ENCODE assay signal across 8 cellular contexts in the genomic region with DNA sequence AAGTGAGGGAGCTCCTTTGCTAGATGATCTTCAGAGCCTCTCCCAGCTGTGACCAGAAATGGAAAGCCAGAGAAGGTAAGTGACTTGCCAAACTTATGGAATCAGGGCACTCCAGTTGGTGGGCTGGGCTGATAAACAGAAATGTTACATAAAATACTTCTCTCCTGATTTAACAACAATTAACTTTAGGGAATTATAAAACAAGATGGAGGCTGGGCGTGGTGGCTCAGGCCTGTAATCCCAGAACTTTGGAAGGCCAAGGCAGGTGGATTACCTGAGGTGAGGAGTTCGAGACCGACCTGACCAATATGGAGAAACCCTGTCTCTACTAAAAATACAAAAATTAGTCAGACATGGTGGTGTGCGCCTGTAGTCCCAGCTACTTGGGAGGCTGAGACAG. TPM values are rescaled to one million over a fixed set of nuclear protein-coding genes. Genes with fewer than 3 reads are reported as not detected.
DNase-seq lines count a peak whose midpoint lies in the region; ATAC-seq and TF ChIP-seq lines count a peak whose summit lies in the region.

No MANE protein-coding gene starts in this region.

- H3K4me3 ChIP-seq in GM23248 (peak overlapping the region; percentile 99), OCI-LY3 (ENCODE audit: low read length) (peak overlapping the region; percentile 100), rectal smooth muscle tissue (ENCODE audit: low read length) (peak overlapping the region; percentile 83), left lung (no peak overlapping the region)

- H3K4me1 Mint-ChIP-seq in effector memory CD8-positive, alpha-beta T cell (ENCODE audit: low read depth in 2 of 2), result peaks cover 32 to 39% of the 10 kb centered on the region in 2 donors

- no peak for DNase-seq in GM23248
- DNase-seq in effector memory CD8-positive, alpha-beta T cell, result no peak
- DNase-seq in NCI-H2029 treated with DMSO at 0.1 percent for 48 hours (lab: John Stamatoyannopoulos, UW), result no peak
- no peak for DNase-seq in left lung
- no peak for DNase-seq in OCI-M2 (lab: John Stamatoyannopoulos, UW; ENCODE audit: unreplicated experiment)

- H3K79me2 ChIP-seq in GM23248 (ENCODE audit: insufficient read depth) (peaks cover 42% of the 10 kb centered on the region), OCI-LY3 (ENCODE audit: low read length) (peaks cover 31% of the 10 kb centered on the region)

- WGBS in GM23248 (ENCODE audit: low coverage in 1 of 2, low lambda C conversion rate in 2 of 2, missing lambda C conversion rate in 2 of 2), 2 experiments, result 94 to 95% methylated on average over 4 of the region's 4 CpGs

- H3K9ac ChIP-seq in GM23248 (no peak overlapping the region), OCI-LY3 (ENCODE audit: low read length) (peak overlapping the region; percentile 81), rectal smooth muscle tissue (ENCODE audit: low read length) (no peak overlapping the region)

- H3K36me3 ChIP-seq in GM23248 (ENCODE audit: low read depth) (peaks cover 26% of the 10 kb centered on the region), OCI-LY3 (replicated peaks; ENCODE audit: low read depth, low read length) (peaks cover 6% of the 10 kb centered on the region), rectal smooth muscle tissue (ENCODE audit: control insufficient read depth, insufficient read depth, low read length) (peaks cover 8% of the 10 kb centered on the region), left lung (peaks cover 0 to 26% of the 10 kb centered on the region in 2 donors)

- H3K9me3 ChIP-seq in GM23248 (ENCODE audit: low read depth) (no peaks in the 10 kb centered on the region), OCI-LY3 (ENCODE audit: insufficient read depth, low read length) (no peaks in the 10 kb centered on the region), left lung (no peaks in the 10 kb centered on the region)

- no peaks in the 10 kb centered on the region for H3K9me2 ChIP-seq in GM23248 (ENCODE audit: insufficient read depth)

- intact Hi-C loops in left lung (cut with DNase I), result no loop called here

- peak overlapping the region; percentile 99 for H3K27ac Mint-ChIP-seq in effector memory CD8-positive, alpha-beta T cell

- peak overlapping the region; percentile 99 for H3K4me3 Mint-ChIP-seq in effector memory CD8-positive, alpha-beta T cell

- H3K27ac ChIP-seq in GM23248 (no peak overlapping the region), OCI-LY3 (ENCODE audit: low read length) (0 out of 2 replicates have a peak overlapping the region, but pooled peaks have one; percentile 16), rectal smooth muscle tissue (ENCODE audit: low read depth, low read length) (peak overlapping the region; percentile 91), left lung (peak overlapping the region in 1 of 2 donors; percentile 89)

- no peaks in the 10 kb centered on the region for H3K9me3 Mint-ChIP-seq in effector memory CD8-positive, alpha-beta T cell

- H3F3A ChIP-seq in GM23248 (ENCODE audit: insufficient read depth), result 0 out of 2 replicates have a peak, but pooled peaks cover 5% of the 10 kb centered on the region

- no peaks in the 10 kb centered on the region for H3K27me3 ChIP-seq in GM23248 (replicated peaks; ENCODE audit: insufficient read depth)
- H3K27me3 ChIP-seq in OCI-LY3 (ENCODE audit: low read depth, low read length), result no peaks in the 10 kb centered on the region
- H3K27me3 ChIP-seq in rectal smooth muscle tissue (ENCODE audit: control insufficient read depth, insufficient read depth, low read length), result no peaks in the 10 kb centered on the region
- H3K27me3 ChIP-seq in left lung, result peaks cover 0 to 13% of the 10 kb centered on the region in 2 donors

- TF ChIP-seq CTCF in OCI-LY3 (IDR thresholded peaks at IDR 0.05; ENCODE audit: low read depth, low read length) (no peak), left lung (IDR thresholded peaks at IDR 0.05) (no peak)

- H3K4me1 ChIP-seq in GM23248 (ENCODE audit: insufficient read depth) (peaks cover 14% of the 10 kb centered on the region), OCI-LY3 (ENCODE audit: low read length) (peaks cover 12% of the 10 kb centered on the region), rectal smooth muscle tissue (ENCODE audit: control insufficient read depth, insufficient read depth, low read length) (peaks cover 10% of the 10 kb centered on the region), left lung (peaks cover 10 to 33% of the 10 kb centered on the region in 2 donors)

- H4K20me1 ChIP-seq in GM23248 (ENCODE audit: insufficient read depth) (no peaks in the 10 kb centered on the region; the same call in 1 of the 2 replicates), OCI-LY3 (ENCODE audit: insufficient read depth, low read length) (no peaks in the 10 kb centered on the region)

- peak overlapping the region; percentile 100 for H3K4me2 ChIP-seq in GM23248 (ENCODE audit: unreplicated experiment)
- H3K4me2 ChIP-seq in OCI-LY3 (ENCODE audit: low read length), result peak overlapping the region; percentile 96

- ATAC-seq in effector memory CD8-positive, alpha-beta T cell (replicated peaks), result no peak
- ATAC-seq in left lung (no peak), GM18517 (IDR thresholded peaks at IDR 0.05; ENCODE audit: unreplicated experiment) (no peak)

- in situ Hi-C loops in GM23248 (cut with MboI), result no loop called here

- H3K36me3 Mint-ChIP-seq in effector memory CD8-positive, alpha-beta T cell (ENCODE audit: insufficient read depth), result peaks cover 42% of the 10 kb centered on the region

- H3K27me3 Mint-ChIP-seq in effector memory CD8-positive, alpha-beta T cell, result peaks cover 9 to 12% of the 10 kb centered on the region in 2 donors

- H2AFZ ChIP-seq in GM23248 (peak overlapping the region; percentile 97), OCI-LY3 (ENCODE audit: low read depth, low read length) (peak overlapping the region; percentile 64)

RNA-seq across cellular contexts. Expression of gene MED10, which starts 0.9 kb away (rescaled TPM):
- total RNA-seq in GM23248 (2014; rRNA removed; shearing (Covaris generic)), result 11.5 and 27.2 TPM in 2 replicates
- 114 and 117 TPM in 2 replicates for polyA plus RNA-seq in GM23248 (2016; fragmentation: Nextera tagmentation; extraction: Ambion mirVana)
- 10 to 100 TPM; 21.4 to 28.5 TPM for total RNA-seq in left lung

Comparison
In these comparisons a context has a peak if more than half of its experiments do, and no peak if none do; other contexts are left out.
1. H3K4me3 ChIP-seq: peak in GM23248 (single experiment), OCI-LY3 (single experiment) and rectal smooth muscle tissue (single experiment); none in left lung (0 of 2).